Comparison of ENCODE assay signal across 20 cellular contexts in the genomic region with DNA sequence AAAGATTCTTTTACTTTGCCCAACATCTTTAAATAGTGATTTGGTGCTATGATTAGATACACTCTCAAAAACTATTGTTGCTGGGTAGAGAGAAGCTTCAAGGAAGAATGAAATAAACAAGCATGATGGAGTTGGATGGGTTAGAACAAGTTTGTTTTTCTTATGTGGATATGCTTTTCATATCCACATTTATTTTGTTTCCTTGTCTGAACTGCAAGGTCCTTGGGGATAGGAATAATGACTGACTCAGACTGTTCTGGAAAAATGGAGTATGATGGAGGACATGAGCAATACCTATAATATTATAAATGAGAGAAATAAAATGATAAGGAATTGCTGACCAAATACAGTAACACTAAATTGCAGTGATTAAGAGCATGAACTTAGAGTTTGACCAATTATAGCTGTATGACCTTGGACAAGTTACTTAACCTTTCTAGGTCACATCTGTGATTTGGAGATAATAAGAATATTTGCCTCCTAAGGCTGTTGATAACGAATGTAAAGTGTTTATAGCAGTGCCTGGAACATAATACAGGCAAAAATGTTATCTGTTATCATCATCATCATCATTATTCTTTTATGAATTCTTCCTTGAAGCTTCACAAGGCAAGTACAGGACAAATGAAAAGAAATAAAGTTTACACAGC.
DNase-seq lines count a peak whose midpoint lies in the region; ATAC-seq, FAIRE-seq and TF ChIP-seq lines count a peak whose summit lies in the region.
"Had no signal": no experiment of that assay in that cellular context is flagged by ENCODE, and none has a peak within 500 bp of the region (broad histone marks: within the 10 kb centered on the region; RNA-seq: fewer than 3 reads in every experiment).

No MANE protein-coding gene starts in this region.

- TF ChIP-seq CTCF in fibroblast of mammary gland (conservative IDR thresholded peaks at IDR 0.05; ENCODE audit: control insufficient read depth, insufficient read depth, low read depth, low read length) (no peak), nephron (IDR thresholded peaks at IDR 0.05; ENCODE audit: unreplicated experiment in 3 of 3) (no peak), prostate gland (IDR thresholded peaks at IDR 0.05) (no peak)

- H3K4me3 Mint-ChIP-seq in nephron: no peak overlapping the region
- H3K4me3 Mint-ChIP-seq: CD8-positive, alpha-beta memory T cell; GM23338; H9 had no signal

- H3K4me1 Mint-ChIP-seq in nephron: peaks cover 37% of the 10 kb centered on the region
- H3K4me1 Mint-ChIP-seq: CD8-positive, alpha-beta memory T cell had no signal

- no peak overlapping the region for H3K27ac ChIP-seq in GM23248
- no peak overlapping the region for H3K27ac ChIP-seq in prostate gland
- H3K27ac ChIP-seq: BLaER1 had no signal

- H2AFZ ChIP-seq in GM23248: no peak overlapping the region
- H2AFZ ChIP-seq: GM23338 had no signal

- intact Hi-C loops in prostate gland (cut with DNase I): no loop called here

- H4K20me1 ChIP-seq in GM23248 (ENCODE audit: insufficient read depth): no peaks in the 10 kb centered on the region
- H4K20me1 ChIP-seq: BLaER1 had no signal

- H3K4me1 ChIP-seq in GM23248 (ENCODE audit: insufficient read depth) (no peaks in the 10 kb centered on the region), adipocyte (ENCODE audit: control insufficient read depth, insufficient read depth, low read length) (peaks cover 9% of the 10 kb centered on the region), HAP-1 (no peaks in the 10 kb centered on the region), prostate gland (replicated peaks) (no peaks in the 10 kb centered on the region)
- H3K4me1 ChIP-seq: BLaER1, Caco-2 had no signal

- peaks cover 43% of the 10 kb centered on the region for H3K9me3 Mint-ChIP-seq in nephron

- H3K9me2 ChIP-seq in GM23248 (ENCODE audit: insufficient read depth): no peaks in the 10 kb centered on the region

- no peak overlapping the region for H3K4me3 ChIP-seq in GM23248
- no peak overlapping the region for H3K4me3 ChIP-seq in adipocyte (ENCODE audit: low read length)
- H3K4me3 ChIP-seq in fibroblast of mammary gland (ENCODE audit: control insufficient read depth, low read depth, low read length): no peak overlapping the region
- no peak overlapping the region for H3K4me3 ChIP-seq in HAP-1
- no peak overlapping the region for H3K4me3 ChIP-seq in prostate gland
- H3K4me3 ChIP-seq: BLaER1, GM23338 had no signal

- H3K4me2 ChIP-seq in GM23248 (ENCODE audit: unreplicated experiment): no peak overlapping the region
- H3K4me2 ChIP-seq: BLaER1, GM23338 had no signal

- H3K79me2 ChIP-seq in GM23248 (ENCODE audit: insufficient read depth): no peaks in the 10 kb centered on the region

- in situ Hi-C loops in GM23248 (cut with MboI): no loop called here
- in situ Hi-C loops in HAP-1 (cut with MboI; ENCODE audit: low sequenced_read_pairs): no loop called here

- H3K9me3 ChIP-seq in GM23248 (ENCODE audit: low read depth): peaks cover 3% of the 10 kb centered on the region
- H3K9me3 ChIP-seq in adipocyte (ENCODE audit: control insufficient read depth, low read length): peaks cover 19% of the 10 kb centered on the region
- no peaks in the 10 kb centered on the region for H3K9me3 ChIP-seq in HAP-1
- H3K9me3 ChIP-seq in prostate gland: no peaks in the 10 kb centered on the region

- TF ChIP-seq POLR2A in GM12891 (IDR thresholded peaks at IDR 0.05; ENCODE audit: low read depth, low read length) (no peak), prostate gland (IDR thresholded peaks at IDR 0.05) (no peak)

- H3K36me3 Mint-ChIP-seq in nephron (ENCODE audit: low read depth): peaks cover 32% of the 10 kb centered on the region

- H3F3A ChIP-seq in GM23248 (ENCODE audit: insufficient read depth): no peaks in the 10 kb centered on the region

- H3K9ac ChIP-seq in GM23248 (no peak overlapping the region), adipocyte (ENCODE audit: low read length) (peak overlapping the region; percentile 7)
- H3K9ac ChIP-seq: BLaER1 had no signal

- no peak for FAIRE-seq in GM12891 (lab: Jason Lieb, UNC)
- FAIRE-seq: GM18507, HepG2, HTR-8/SVneo had no signal

- no peaks in the 10 kb centered on the region for H3K27me3 Mint-ChIP-seq in nephron (ENCODE audit: low read depth)
- H3K27me3 Mint-ChIP-seq: CD8-positive, alpha-beta memory T cell had no signal

- 61 to 76% methylated on average over 1 of the region's 1 CpG for WGBS in GM23248 (ENCODE audit: low coverage in 1 of 2, low lambda C conversion rate in 2 of 2, missing lambda C conversion rate in 2 of 2), 2 experiments
- WGBS in prostate gland: 9% methylated on average over 1 of the region's 1 CpG

- peak overlapping the region; percentile 19 to 51 (median 30) for H3K27ac Mint-ChIP-seq in nephron
- H3K27ac Mint-ChIP-seq: CD8-positive, alpha-beta memory T cell; GM23338; H9 had no signal

- no peaks in the 10 kb centered on the region for H3K36me3 ChIP-seq in GM23248 (ENCODE audit: low read depth)
- H3K36me3 ChIP-seq in adipocyte (ENCODE audit: control insufficient read depth, insufficient read depth, low read length, severe bottlenecking): no peaks in the 10 kb centered on the region
- no peaks in the 10 kb centered on the region for H3K36me3 ChIP-seq in HAP-1 (replicated peaks)
- H3K36me3 ChIP-seq in prostate gland: no peaks in the 10 kb centered on the region
- H3K36me3 ChIP-seq: BLaER1 had no signal

- no peak for ATAC-seq in HG03571 (IDR thresholded peaks at IDR 0.05; ENCODE audit: unreplicated experiment)
- ATAC-seq: GM23338, HepG2 had no signal

- DNase-seq in GM23248 (peak; percentile 3), adipocyte (ENCODE audit: low read depth) (no peak), fibroblast of mammary gland (ENCODE audit: low read depth) (peak; percentile 29), GM12891 (ENCODE audit: insufficient read length, low spot score) (no peak), HAP-1 (ENCODE audit: low spot score in 2 of 2) (no peak), prostate gland (ENCODE audit: low spot score) (no peak)
- DNase-seq: 8988T; AML-193; Caco-2; CD8-positive, alpha-beta memory T cell; DND-41; GF-D8; H9 had no signal

- no peaks in the 10 kb centered on the region for H3K27me3 ChIP-seq in GM23248 (replicated peaks; ENCODE audit: insufficient read depth)
- H3K27me3 ChIP-seq in adipocyte (replicated peaks; ENCODE audit: control insufficient read depth, insufficient read depth, low read length): no peaks in the 10 kb centered on the region
- no peaks in the 10 kb centered on the region for H3K27me3 ChIP-seq in HAP-1 (ENCODE audit: low read depth)
- H3K27me3 ChIP-seq in prostate gland (replicated peaks; ENCODE audit: insufficient read depth): no peaks in the 10 kb centered on the region
- H3K27me3 ChIP-seq: BLaER1 had no signal

TF ChIP-seq in GM12891, 5 proteins besides CTCF, POLR2A, EP300 and RAD21:
- TF ChIP-seq POLR2AphosphoS5 (IDR thresholded peaks at IDR 0.05; ENCODE audit: low read depth, low read length) (no peak), SPI1 (IDR thresholded peaks at IDR 0.05; ENCODE audit: low read depth, low read length) (no peak), TAF1 (IDR thresholded peaks at IDR 0.05; ENCODE audit: low read depth, low read length) (no peak), POU2F2 (IDR thresholded peaks at IDR 0.05; ENCODE audit: low read depth, low read length) (no peak), PAX5 (IDR thresholded peaks at IDR 0.05; ENCODE audit: insufficient read depth, low read length, severe bottlenecking) (no peak)

Comparison
In these comparisons a context has a peak if more than half of its experiments do, and no peak if none do; other contexts are left out.
1. DNase-seq: peak in GM23248 (single experiment) and fibroblast of mammary gland (single experiment); none in adipocyte (single experiment), GM12891 (single experiment), HAP-1 (0 of 2) and prostate gland (single experiment).